11 cellular contexts compared by ENCODE assay signal in genomic region chr2:181438298-181438697, GRCh38.
DNase-seq lines count a peak whose midpoint lies in the region; ATAC-seq, FAIRE-seq and TF ChIP-seq lines count a peak whose summit lies in the region.
"Had no signal": no experiment of that assay in that cellular context is flagged by ENCODE, and none has a peak within 500 bp of the region (broad histone marks: within the 10 kb centered on the region; RNA-seq: fewer than 3 reads in every experiment).

No MANE protein-coding gene starts in this region.

- peak; percentile 8 for DNase-seq in stimulated activated CD4-positive, alpha-beta T cell treated with anti-CD3 and anti-CD28 coated beads, Interleukin-1b, Interleukin-23, amount 100 ng/mL, for 48 hours
- DNase-seq in stimulated activated CD4-positive, alpha-beta T cell treated with anti-CD3 and anti-CD28 coated beads, Interleukin-4, amount 100 ng/mL, for 24 hours: no peak
- DNase-seq in NB4 (ENCODE audit: low read depth): peak; percentile 61
- DNase-seq in effector memory CD8-positive, alpha-beta T cell: no peak
- DNase-seq in urothelium cell line (ENCODE audit: low spot score): peak; percentile 7
- DNase-seq in NCI-H2081 (lab: John Stamatoyannopoulos, UW): no peak
- DNase-seq in LoVo (ENCODE audit: low spot score): no peak
- DNase-seq: occipital lobe had no signal

- no peak overlapping the region for H3K4me3 ChIP-seq in NB4 (ENCODE audit: low read depth, low read length)
- H3K4me3 ChIP-seq: coronary artery had no signal

- TF ChIP-seq CTCF in NB4 (IDR thresholded peaks at IDR 0.05; ENCODE audit: low read depth, low read length): peak; percentile 50

- peak; percentile 51 for ATAC-seq in effector memory CD8-positive, alpha-beta T cell (replicated peaks)
- ATAC-seq in GM19324 (IDR thresholded peaks at IDR 0.05; ENCODE audit: low FRiP score, unreplicated experiment): no peak

- peaks cover 3 to 5% of the 10 kb centered on the region in 2 donors for H3K4me1 Mint-ChIP-seq in effector memory CD8-positive, alpha-beta T cell (ENCODE audit: low read depth in 2 of 2)

- no peaks in the 10 kb centered on the region for H3K9me3 Mint-ChIP-seq in effector memory CD8-positive, alpha-beta T cell

- TF ChIP-seq POLR2A in NB4 (IDR thresholded peaks at IDR 0.05; ENCODE audit: extremely low read depth, insufficient read length): no peak

- H3K27ac Mint-ChIP-seq in effector memory CD8-positive, alpha-beta T cell: peak overlapping the region in 1 of 2 donors; percentile 71

- FAIRE-seq in urothelium cell line (lab: Jason Lieb, UNC): no peak

- H3K36me3 Mint-ChIP-seq in effector memory CD8-positive, alpha-beta T cell (ENCODE audit: insufficient read depth): no peaks in the 10 kb centered on the region

- no peak overlapping the region for H3K4me3 Mint-ChIP-seq in effector memory CD8-positive, alpha-beta T cell
- H3K4me3 Mint-ChIP-seq: CD8-positive, alpha-beta memory T cell had no signal

- no peaks in the 10 kb centered on the region for H3K27me3 Mint-ChIP-seq in effector memory CD8-positive, alpha-beta T cell
- H3K27me3 Mint-ChIP-seq: CD8-positive, alpha-beta memory T cell had no signal

Comparison
In these comparisons a context has a peak if more than half of its experiments do, and no peak if none do; other contexts are left out.
1. DNase-seq: peak in stimulated activated CD4-positive, alpha-beta T cell treated with anti-CD3 and anti-CD28 coated beads, Interleukin-1b, Interleukin-23, amount 100 ng/mL, for 48 hours (single experiment), NB4 (single experiment) and urothelium cell line (single experiment); none in stimulated activated CD4-positive, alpha-beta T cell treated with anti-CD3 and anti-CD28 coated beads, Interleukin-4, amount 100 ng/mL, for 24 hours (single experiment), effector memory CD8-positive, alpha-beta T cell (0 of 3), NCI-H2081 (0 of 2) and LoVo (single experiment).